In the genomic region with DNA sequence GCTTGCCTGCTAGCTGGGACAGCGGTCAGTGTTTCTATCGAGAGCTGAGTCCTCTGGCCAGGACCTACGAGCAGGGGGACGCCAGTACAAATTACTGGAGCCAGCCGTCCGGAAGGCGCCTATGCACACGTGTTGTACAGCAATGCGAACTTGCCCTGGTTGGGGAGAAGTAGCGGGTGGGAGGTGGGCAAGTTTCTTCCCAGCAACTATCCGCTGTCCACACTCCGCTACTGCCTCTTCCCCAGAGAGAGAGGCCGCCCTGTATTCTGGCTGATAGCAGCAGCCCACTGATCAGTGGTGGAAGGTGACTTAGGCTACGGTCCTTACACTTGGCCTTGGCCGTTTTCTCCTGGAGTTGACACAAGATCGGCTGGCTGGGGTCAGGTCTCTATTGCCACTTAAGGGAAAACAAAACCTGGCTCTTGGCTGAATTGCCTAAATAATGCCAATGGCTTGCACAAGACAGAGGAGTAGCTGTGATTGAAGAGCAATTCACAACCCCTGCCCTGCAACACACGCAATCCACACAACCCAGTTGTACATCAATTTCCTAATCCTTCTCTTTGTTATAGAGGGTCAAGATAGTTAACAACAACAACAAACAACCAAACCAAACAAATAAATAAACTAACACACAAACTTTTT, we compare ENCODE assay signal across 9 cellular contexts. TPM values are rescaled to one million over a fixed set of nuclear protein-coding genes. Genes with fewer than 3 reads are reported as not detected.
DNase-seq lines count a peak whose midpoint lies in the region; ATAC-seq and TF ChIP-seq lines count a peak whose summit lies in the region.
"Had no signal": no experiment of that assay in that cellular context is flagged by ENCODE, and none has a peak within 500 bp of the region (broad histone marks: within the 10 kb centered on the region; RNA-seq: fewer than 3 reads in every experiment).

No MANE protein-coding gene starts in this region.

- H3K27me3 ChIP-seq in heart right ventricle (no peaks in the 10 kb centered on the region), brain microvascular endothelial cell (replicated peaks) (no peaks in the 10 kb centered on the region)

- H3K27ac ChIP-seq in heart right ventricle (peak overlapping the region in 8 of 10 donors; percentile 28 to 85 (median 76)), brain microvascular endothelial cell (no peak overlapping the region), mesodermal cell (ENCODE audit: low read depth, low read length, severe bottlenecking) (peak overlapping the region; percentile 85)

- in situ Hi-C loops in brain microvascular endothelial cell (cut with HindIII; ENCODE audit: low pct_ligation_motif_present, low sequenced_read_pairs), result no loop called here

- DNase-seq in heart right ventricle (no peak), Right ventricle myocardium inferior (ENCODE audit: missing footprints) (no peak), brain microvascular endothelial cell (no peak), cortex of kidney (lab: John Stamatoyannopoulos, UW) (no peak), NCI-H524 (lab: John Stamatoyannopoulos, UW) (no peak), iPS-NIHi11 (ENCODE audit: low spot score) (no peak)

- no peaks in the 10 kb centered on the region for H3K36me3 ChIP-seq in heart right ventricle
- H3K36me3 ChIP-seq in brain microvascular endothelial cell (replicated peaks), result no peaks in the 10 kb centered on the region
- H3K36me3 ChIP-seq in mesodermal cell (ENCODE audit: control insufficient read depth, insufficient read depth, low read length), result no peaks in the 10 kb centered on the region

- intact Hi-C loops in heart right ventricle (cut with DNase I), result no loop called here
- intact Hi-C loops in Right ventricle myocardium inferior (cut with DNase I), result no loop called here

- H3K4me1 ChIP-seq in heart right ventricle (peaks cover 0 to 15% (median 9%) of the 10 kb centered on the region in 9 donors), mesodermal cell (ENCODE audit: control insufficient read depth, insufficient read depth, low read length, poor library complexity, severe bottlenecking) (peaks cover 9% of the 10 kb centered on the region)

- no peaks in the 10 kb centered on the region for H3K9me3 ChIP-seq in heart right ventricle
- H3K9me3 ChIP-seq in mesodermal cell (ENCODE audit: control insufficient read depth, low read length), result no peaks in the 10 kb centered on the region

- ATAC-seq in heart right ventricle, result peak; percentile 2 to 44 (median 24)
- ATAC-seq in Right ventricle myocardium inferior, result no peak
- ATAC-seq in GM18868 (IDR thresholded peaks at IDR 0.05; ENCODE audit: unreplicated experiment), result no peak

- H3K4me3 ChIP-seq in heart right ventricle (peak overlapping the region in 7 of 10 donors; percentile 54 to 66 (median 62)), brain microvascular endothelial cell (ENCODE audit: low read depth, low read length) (peak overlapping the region; percentile 65), mesodermal cell (ENCODE audit: extremely low read depth, insufficient read depth, low read length, poor library complexity, severe bottlenecking) (peak overlapping the region; percentile 31)
- H3K4me3 ChIP-seq: lung had no signal

- 83 to 93% methylated on average over 17 of the region's 17 CpGs for WGBS in heart right ventricle, 2 donors
- 81 to 88% methylated on average over 13 to 17 of the region's 17 CpGs for WGBS in mesodermal cell (ENCODE audit: insufficient coverage in 2 of 2), 2 experiments

- TF ChIP-seq CTCF in heart right ventricle (IDR thresholded peaks at IDR 0.05) (no peak), brain microvascular endothelial cell (IDR thresholded peaks at IDR 0.05; ENCODE audit: low read depth, low read length, missing control alignments) (no peak)

RNA-seq across cellular contexts. Expression of gene SHC4, which starts 12.8 kb away (rescaled TPM):
- total RNA-seq in heart right ventricle, result 1 to 10 TPM; 1.3 to 4.9 (median 2.2) TPM
- polyA plus RNA-seq in heart right ventricle, result 1 to 10 TPM; 1.2 to 2.6 TPM
- 1.5 TPM for total RNA-seq in Right ventricle myocardium inferior
- 1.4 TPM for polyA plus RNA-seq in mesodermal cell (2013, experiment 1 of 2)
- polyA plus RNA-seq in mesodermal cell (2013, experiment 2 of 2), result 1.0 TPM

Comparison
In these comparisons a context has a peak if more than half of its experiments do, and no peak if none do; other contexts are left out.
1. ATAC-seq: peak in heart right ventricle (8 of 8); none in Right ventricle myocardium inferior (single experiment) and GM18868 (single experiment).
2. Peak in every context shown above with its lines, with median percentiles within 50 percentile points of each other: H3K4me3 ChIP-seq.